In genomic region chr20:38337561-38338140, GRCh38 we compare ENCODE assay signal across 1 cellular context.
A peak's percentile ranks its signal among the peaks of the same experiment; 100 is the strongest.
TF ChIP-seq lines count a peak whose summit lies in the region.

No MANE protein-coding gene starts in this region.

TF ChIP-seq in K562, 482 proteins besides CTCF, POLR2A, EP300 and RAD21 (continued from another document and continues in another):
- TF ChIP-seq E4F1 (CRISPR knock-in tag; IDR thresholded peaks at IDR 0.05; ENCODE audit: borderline replicate concordance) (no peak), ETV1 (tag; conservative IDR thresholded peaks at IDR 0.05; ENCODE audit: low read depth) (0 out of 2 replicates have a peak, but pooled peaks have one; percentile 4), TBL1XR1 (IDR thresholded peaks at IDR 0.05; ENCODE audit: low read length in 2 of 2) (no peak; a peak in 1 of 4 replicates), RBM15 (IDR thresholded peaks at IDR 0.05; ENCODE audit: insufficient read depth, low read length) (no peak), KAT8 (IDR thresholded peaks at IDR 0.05; ENCODE audit: low read depth) (no peak), LCOR (CRISPR knock-in tag; IDR thresholded peaks at IDR 0.05) (no peak), NEUROD1 (IDR thresholded peaks at IDR 0.05; ENCODE audit: borderline replicate concordance, low read depth, low read length, partially characterized antibody) (no peak), CBX1 (IDR thresholded peaks at IDR 0.05; ENCODE audit: low read depth) (peak; percentile 99), CSDE1 (IDR thresholded peaks at IDR 0.05) (no peak), ZNF384 (IDR thresholded peaks at IDR 0.05; ENCODE audit: low read depth, low read length) (peak; percentile 26; the same call in 1 of the 2 replicates), HOXB6 (CRISPR knock-in tag; IDR thresholded peaks at IDR 0.05; ENCODE audit: borderline replicate concordance) (no peak), RBM34 (IDR thresholded peaks at IDR 0.05; ENCODE audit: borderline replicate concordance, insufficient read depth, low read length) (no peak), FOXP1 (CRISPR knock-in tag; IDR thresholded peaks at IDR 0.05) (peak; percentile 62; the same call in 1 of the 2 replicates), FOXK2 (conservative IDR thresholded peaks at IDR 0.05 in 1 of 2, IDR thresholded peaks at IDR 0.05 in 1 of 2; ENCODE audit: low read depth in 2 of 2) (peak; percentile 71 to 72; a peak in 3 of 4 replicates), IRF2 (CRISPR knock-in tag; IDR thresholded peaks at IDR 0.05) (no peak), ZNF79 (CRISPR knock-in tag; IDR thresholded peaks at IDR 0.05; ENCODE audit: low read depth) (no peak), SIN3B (IDR thresholded peaks at IDR 0.05; ENCODE audit: low read depth) (no peak), SIX5 (IDR thresholded peaks at IDR 0.05; ENCODE audit: borderline replicate concordance in 1 of 2, insufficient read depth in 1 of 2, low read depth in 1 of 2, low read length in 2 of 2) (no peak), RFX1 (IDR thresholded peaks at IDR 0.05) (no peak), ZNF274 (IDR thresholded peaks at IDR 0.05; ENCODE audit: borderline replicate concordance, low read depth, low read length) (no peak), SAP30 (IDR thresholded peaks at IDR 0.05; ENCODE audit: borderline replicate concordance, insufficient read depth, low read depth, low read length, poor library complexity, severe bottlenecking) (no peak), RBM17 (IDR thresholded peaks at IDR 0.05; ENCODE audit: borderline replicate concordance, low read depth, low read length) (no peak), BRD4 (IDR thresholded peaks at IDR 0.05) (no peak), ZKSCAN1 (IDR thresholded peaks at IDR 0.05; ENCODE audit: low read depth, low read length) (peak; percentile 40; the same call in 1 of the 2 replicates), BHLHE40 (IDR thresholded peaks at IDR 0.05; ENCODE audit: low read length) (no peak; the same call in 1 of the 2 replicates), TCF3 (CRISPR knock-in tag; IDR thresholded peaks at IDR 0.05) (peak; percentile 28; the same call in 1 of the 2 replicates), TAL1 (IDR thresholded peaks at IDR 0.05) (no peak), MTA1 (IDR thresholded peaks at IDR 0.05; ENCODE audit: borderline replicate concordance) (no peak), C11orf30 (IDR thresholded peaks at IDR 0.05; ENCODE audit: low read depth) (no peak), KLF13 (tag; IDR thresholded peaks at IDR 0.05; ENCODE audit: borderline replicate concordance, low read depth) (no peak), DPF2 (IDR thresholded peaks at IDR 0.05) (no peak), NR2C1 (IDR thresholded peaks at IDR 0.05) (no peak), NR2C1 (tag; IDR thresholded peaks at IDR 0.05) (no peak), ETS2 (tag; IDR thresholded peaks at IDR 0.05; ENCODE audit: borderline replicate concordance, poor library complexity, severe bottlenecking) (no peak), MTA3 (IDR thresholded peaks at IDR 0.05; ENCODE audit: borderline replicate concordance) (peak; percentile 27; the same call in 1 of the 2 replicates), STAG1 (CRISPR knock-in tag; IDR thresholded peaks at IDR 0.05; ENCODE audit: borderline replicate concordance) (peak; percentile 95), ZNF778 (CRISPR knock-in tag; IDR thresholded peaks at IDR 0.05) (no peak), KAT2B (IDR thresholded peaks at IDR 0.05; ENCODE audit: low read depth, low read length) (no peak), PHTF2 (CRISPR knock-in tag; IDR thresholded peaks at IDR 0.05) (no peak), FOXJ3 (CRISPR knock-in tag; IDR thresholded peaks at IDR 0.05) (no peak), ZNF124 (CRISPR knock-in tag; IDR thresholded peaks at IDR 0.05) (no peak), ZNF311 (CRISPR knock-in tag; IDR thresholded peaks at IDR 0.05) (no peak), ELF1 (tag; IDR thresholded peaks at IDR 0.05) (no peak), U2AF1 (optimal IDR thresholded peaks at IDR 0.05; ENCODE audit: low read depth, low read length) (no peak), CBX2 (IDR thresholded peaks at IDR 0.05; ENCODE audit: insufficient read depth, low read length, poor library complexity, severe bottlenecking) (no peak), ZNF347 (CRISPR knock-in tag; IDR thresholded peaks at IDR 0.05; ENCODE audit: low read depth) (no peak), SREBF1 (IDR thresholded peaks at IDR 0.05; ENCODE audit: borderline replicate concordance, low read depth, low read length) (no peak), JUNB (CRISPR knock-in tag; conservative IDR thresholded peaks at IDR 0.05) (no peak), ZNF445 (CRISPR knock-in tag; IDR thresholded peaks at IDR 0.05; ENCODE audit: low read depth) (no peak), DIDO1 (tag; IDR thresholded peaks at IDR 0.05; ENCODE audit: low read depth) (no peak), POLR2H (tag; IDR thresholded peaks at IDR 0.05; ENCODE audit: low read depth) (no peak), CHCHD3 (CRISPR knock-in tag; IDR thresholded peaks at IDR 0.05) (no peak), AFF4 (CRISPR knock-in tag; IDR thresholded peaks at IDR 0.05) (no peak), ATF7 (IDR thresholded peaks at IDR 0.05) (0 out of 2 replicates have a peak, but pooled peaks have one; percentile 43)
- TF ChIP-seq, protein P1, sequence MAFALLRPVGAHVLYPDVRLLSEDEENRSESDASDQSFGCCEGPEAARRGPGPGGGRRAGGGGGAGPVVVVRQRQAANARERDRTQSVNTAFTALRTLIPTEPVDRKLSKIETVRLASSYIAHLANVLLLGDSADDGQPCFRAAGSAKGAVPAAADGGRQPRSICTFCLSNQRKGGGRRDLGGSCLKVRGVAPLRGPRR (CRISPR knock-in tag; IDR thresholded peaks at IDR 0.05) = no peak
- TF ChIP-seq, protein P2, sequence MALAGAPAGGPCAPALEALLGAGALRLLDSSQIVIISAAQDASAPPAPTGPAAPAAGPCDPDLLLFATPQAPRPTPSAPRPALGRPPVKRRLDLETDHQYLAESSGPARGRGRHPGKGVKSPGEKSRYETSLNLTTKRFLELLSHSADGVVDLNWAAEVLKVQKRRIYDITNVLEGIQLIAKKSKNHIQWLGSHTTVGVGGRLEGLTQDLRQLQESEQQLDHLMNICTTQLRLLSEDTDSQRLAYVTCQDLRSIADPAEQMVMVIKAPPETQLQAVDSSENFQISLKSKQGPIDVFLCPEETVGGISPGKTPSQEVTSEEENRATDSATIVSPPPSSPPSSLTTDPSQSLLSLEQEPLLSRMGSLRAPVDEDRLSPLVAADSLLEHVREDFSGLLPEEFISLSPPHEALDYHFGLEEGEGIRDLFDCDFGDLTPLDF (CRISPR knock-in tag; IDR thresholded peaks at IDR 0.05) = no peak
- TF ChIP-seq, protein P3, sequence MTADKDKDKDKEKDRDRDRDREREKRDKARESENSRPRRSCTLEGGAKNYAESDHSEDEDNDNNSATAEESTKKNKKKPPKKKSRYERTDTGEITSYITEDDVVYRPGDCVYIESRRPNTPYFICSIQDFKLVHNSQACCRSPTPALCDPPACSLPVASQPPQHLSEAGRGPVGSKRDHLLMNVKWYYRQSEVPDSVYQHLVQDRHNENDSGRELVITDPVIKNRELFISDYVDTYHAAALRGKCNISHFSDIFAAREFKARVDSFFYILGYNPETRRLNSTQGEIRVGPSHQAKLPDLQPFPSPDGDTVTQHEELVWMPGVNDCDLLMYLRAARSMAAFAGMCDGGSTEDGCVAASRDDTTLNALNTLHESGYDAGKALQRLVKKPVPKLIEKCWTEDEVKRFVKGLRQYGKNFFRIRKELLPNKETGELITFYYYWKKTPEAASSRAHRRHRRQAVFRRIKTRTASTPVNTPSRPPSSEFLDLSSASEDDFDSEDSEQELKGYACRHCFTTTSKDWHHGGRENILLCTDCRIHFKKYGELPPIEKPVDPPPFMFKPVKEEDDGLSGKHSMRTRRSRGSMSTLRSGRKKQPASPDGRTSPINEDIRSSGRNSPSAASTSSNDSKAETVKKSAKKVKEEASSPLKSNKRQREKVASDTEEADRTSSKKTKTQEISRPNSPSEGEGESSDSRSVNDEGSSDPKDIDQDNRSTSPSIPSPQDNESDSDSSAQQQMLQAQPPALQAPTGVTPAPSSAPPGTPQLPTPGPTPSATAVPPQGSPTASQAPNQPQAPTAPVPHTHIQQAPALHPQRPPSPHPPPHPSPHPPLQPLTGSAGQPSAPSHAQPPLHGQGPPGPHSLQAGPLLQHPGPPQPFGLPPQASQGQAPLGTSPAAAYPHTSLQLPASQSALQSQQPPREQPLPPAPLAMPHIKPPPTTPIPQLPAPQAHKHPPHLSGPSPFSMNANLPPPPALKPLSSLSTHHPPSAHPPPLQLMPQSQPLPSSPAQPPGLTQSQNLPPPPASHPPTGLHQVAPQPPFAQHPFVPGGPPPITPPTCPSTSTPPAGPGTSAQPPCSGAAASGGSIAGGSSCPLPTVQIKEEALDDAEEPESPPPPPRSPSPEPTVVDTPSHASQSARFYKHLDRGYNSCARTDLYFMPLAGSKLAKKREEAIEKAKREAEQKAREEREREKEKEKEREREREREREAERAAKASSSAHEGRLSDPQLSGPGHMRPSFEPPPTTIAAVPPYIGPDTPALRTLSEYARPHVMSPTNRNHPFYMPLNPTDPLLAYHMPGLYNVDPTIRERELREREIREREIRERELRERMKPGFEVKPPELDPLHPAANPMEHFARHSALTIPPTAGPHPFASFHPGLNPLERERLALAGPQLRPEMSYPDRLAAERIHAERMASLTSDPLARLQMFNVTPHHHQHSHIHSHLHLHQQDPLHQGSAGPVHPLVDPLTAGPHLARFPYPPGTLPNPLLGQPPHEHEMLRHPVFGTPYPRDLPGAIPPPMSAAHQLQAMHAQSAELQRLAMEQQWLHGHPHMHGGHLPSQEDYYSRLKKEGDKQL (CRISPR knock-in tag; IDR thresholded peaks at IDR 0.05; ENCODE audit: borderline replicate concordance) = no peak
- TF ChIP-seq, protein P4, sequence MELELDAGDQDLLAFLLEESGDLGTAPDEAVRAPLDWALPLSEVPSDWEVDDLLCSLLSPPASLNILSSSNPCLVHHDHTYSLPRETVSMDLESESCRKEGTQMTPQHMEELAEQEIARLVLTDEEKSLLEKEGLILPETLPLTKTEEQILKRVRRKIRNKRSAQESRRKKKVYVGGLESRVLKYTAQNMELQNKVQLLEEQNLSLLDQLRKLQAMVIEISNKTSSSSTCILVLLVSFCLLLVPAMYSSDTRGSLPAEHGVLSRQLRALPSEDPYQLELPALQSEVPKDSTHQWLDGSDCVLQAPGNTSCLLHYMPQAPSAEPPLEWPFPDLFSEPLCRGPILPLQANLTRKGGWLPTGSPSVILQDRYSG (tag; conservative IDR thresholded peaks at IDR 0.05; ENCODE audit: low read depth) = no peak
- TF ChIP-seq, protein P5, sequence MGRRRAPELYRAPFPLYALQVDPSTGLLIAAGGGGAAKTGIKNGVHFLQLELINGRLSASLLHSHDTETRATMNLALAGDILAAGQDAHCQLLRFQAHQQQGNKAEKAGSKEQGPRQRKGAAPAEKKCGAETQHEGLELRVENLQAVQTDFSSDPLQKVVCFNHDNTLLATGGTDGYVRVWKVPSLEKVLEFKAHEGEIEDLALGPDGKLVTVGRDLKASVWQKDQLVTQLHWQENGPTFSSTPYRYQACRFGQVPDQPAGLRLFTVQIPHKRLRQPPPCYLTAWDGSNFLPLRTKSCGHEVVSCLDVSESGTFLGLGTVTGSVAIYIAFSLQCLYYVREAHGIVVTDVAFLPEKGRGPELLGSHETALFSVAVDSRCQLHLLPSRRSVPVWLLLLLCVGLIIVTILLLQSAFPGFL (CRISPR knock-in tag; IDR thresholded peaks at IDR 0.05) = no peak
- TF ChIP-seq, protein P6, sequence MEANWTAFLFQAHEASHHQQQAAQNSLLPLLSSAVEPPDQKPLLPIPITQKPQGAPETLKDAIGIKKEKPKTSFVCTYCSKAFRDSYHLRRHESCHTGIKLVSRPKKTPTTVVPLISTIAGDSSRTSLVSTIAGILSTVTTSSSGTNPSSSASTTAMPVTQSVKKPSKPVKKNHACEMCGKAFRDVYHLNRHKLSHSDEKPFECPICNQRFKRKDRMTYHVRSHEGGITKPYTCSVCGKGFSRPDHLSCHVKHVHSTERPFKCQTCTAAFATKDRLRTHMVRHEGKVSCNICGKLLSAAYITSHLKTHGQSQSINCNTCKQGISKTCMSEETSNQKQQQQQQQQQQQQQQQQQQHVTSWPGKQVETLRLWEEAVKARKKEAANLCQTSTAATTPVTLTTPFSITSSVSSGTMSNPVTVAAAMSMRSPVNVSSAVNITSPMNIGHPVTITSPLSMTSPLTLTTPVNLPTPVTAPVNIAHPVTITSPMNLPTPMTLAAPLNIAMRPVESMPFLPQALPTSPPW (CRISPR knock-in tag; IDR thresholded peaks at IDR 0.05) = no peak
